7 cellular contexts compared by ENCODE assay signal in the genomic region with DNA sequence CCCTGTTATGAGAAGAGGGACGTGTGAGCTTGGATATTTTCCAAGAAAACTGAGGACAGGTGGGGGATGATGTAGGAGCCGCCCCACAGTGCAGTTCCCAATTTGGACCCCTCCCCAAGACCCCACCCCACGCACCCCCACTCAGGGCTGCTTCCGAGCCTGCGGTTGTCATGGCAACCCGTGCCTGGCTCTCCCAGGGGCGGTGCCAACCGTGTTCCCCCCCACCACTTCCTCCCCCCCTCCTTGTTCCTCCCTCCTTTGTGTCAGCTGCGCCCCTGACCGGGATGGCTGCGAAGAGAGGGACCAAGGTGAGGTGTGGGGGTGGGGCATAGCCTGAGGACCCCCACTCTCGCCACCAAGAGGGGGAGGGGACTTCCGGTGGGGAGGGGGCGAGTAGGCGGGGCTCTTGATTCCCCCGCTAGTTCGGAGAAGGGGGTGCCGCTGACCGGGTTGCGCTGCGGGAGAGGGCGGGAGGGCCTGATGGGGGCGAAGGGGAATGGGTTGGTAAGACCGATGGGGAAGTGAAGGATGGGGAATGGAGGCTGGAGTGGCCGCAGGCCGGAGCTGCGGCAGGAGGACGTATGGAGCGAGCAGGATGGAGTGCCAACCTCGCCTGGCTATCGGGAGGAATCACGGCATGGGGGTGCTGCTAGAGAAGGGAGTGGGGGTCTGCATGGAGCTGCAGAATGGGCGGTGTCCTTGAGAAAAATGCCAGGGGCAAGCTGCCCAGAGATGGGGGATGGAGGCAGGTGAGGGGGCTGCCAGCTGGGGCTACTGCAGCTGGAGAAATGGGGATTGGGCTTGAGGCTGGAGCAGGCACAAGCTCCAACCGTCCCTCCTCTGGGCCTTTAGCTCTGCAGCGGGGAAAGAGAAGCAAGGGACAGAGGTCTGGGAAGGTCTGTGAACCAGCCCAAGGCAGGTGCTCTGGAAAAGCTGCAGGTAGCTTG. TPM values are rescaled to one million over a fixed set of nuclear protein-coding genes. Genes with fewer than 3 reads are reported as not detected.
DNase-seq lines count a peak whose midpoint lies in the region; ATAC-seq and TF ChIP-seq lines count a peak whose summit lies in the region.
"Had no signal": no experiment of that assay in that cellular context is flagged by ENCODE, and none has a peak within 500 bp of the region (broad histone marks: within the 10 kb centered on the region; RNA-seq: fewer than 3 reads in every experiment).

No MANE protein-coding gene starts in this region.

- WGBS in gastroesophageal sphincter (ENCODE audit: low coverage in 1 of 2), 2 donors, result 11 to 14% methylated on average over 9 to 11 of the region's 35 CpGs

- H3K4me3 ChIP-seq in iPS-11a (ENCODE audit: low read depth, low read length) (peak overlapping the region; percentile 80), tibial artery (peak overlapping the region; percentile 79 to 80), gastroesophageal sphincter (peak overlapping the region in 1 of 2 donors; percentile 78)
- H3K4me3 ChIP-seq: lung had no signal

- H3K9me3 ChIP-seq in tibial artery, result no peaks in the 10 kb centered on the region
- no peaks in the 10 kb centered on the region for H3K9me3 ChIP-seq in gastroesophageal sphincter

- DNase-seq in NCI-H82 (lab: John Stamatoyannopoulos, UW) (peak; percentile 82), NCI-H82 treated with DMSO at 0.1 percent for 48 hours (lab: John Stamatoyannopoulos, UW; ENCODE audit: unreplicated experiment) (no peak), tibial artery (peak in 1 of 2 donors; percentile 68)
- DNase-seq in activated CD8-positive, alpha-beta memory T cell treated with anti-CD3 and anti-CD28 coated beads, Interleukin-2, amount 50 U/mL, for 48 hours, result peak; percentile 72

- peak overlapping the region in 1 of 2 donors; percentile 94 for H3K27ac ChIP-seq in tibial artery
- H3K27ac ChIP-seq in gastroesophageal sphincter, result peak overlapping the region in 2 of 4 donors; percentile 41 to 96

- H3K36me3 ChIP-seq in tibial artery, result peaks cover 0 to 14% (median 12%) of the 10 kb centered on the region in 3 donors
- peaks cover 0 to 16% of the 10 kb centered on the region in 2 donors for H3K36me3 ChIP-seq in gastroesophageal sphincter

- peaks cover 0 to 43% (median 20%) of the 10 kb centered on the region in 4 donors for H3K4me1 ChIP-seq in tibial artery
- peaks cover 0 to 51% (median 24%) of the 10 kb centered on the region in 3 donors for H3K4me1 ChIP-seq in gastroesophageal sphincter

- intact Hi-C loops in tibial artery (cut with DNase I; ENCODE audit: low total_unique reads), result no loop called here

- TF ChIP-seq POLR2A in gastroesophageal sphincter (IDR thresholded peaks at IDR 0.05), result no peak

- ATAC-seq in gastroesophageal sphincter, result no peak

- TF ChIP-seq CTCF in tibial artery (IDR thresholded peaks at IDR 0.05) (no peak), gastroesophageal sphincter (IDR thresholded peaks at IDR 0.05) (no peak)

- peaks cover 0 to 20% of the 10 kb centered on the region in 2 donors for H3K27me3 ChIP-seq in tibial artery
- peaks cover 28% of the 10 kb centered on the region for H3K27me3 ChIP-seq in gastroesophageal sphincter

- no peak for TF ChIP-seq EP300 in gastroesophageal sphincter (IDR thresholded peaks at IDR 0.05)

RNA-seq across cellular contexts. Expression of gene TRIM46, which starts 1.0 kb away (rescaled TPM):
- 1 to 10 TPM in 1 of 4 donors, under 1 TPM in 2, not detected in 1; 0.35 to 1.9 (median 0.40) TPM for total RNA-seq in gastroesophageal sphincter

RNA-seq across cellular contexts. Expression of gene KRTCAP2, which starts 1.5 kb away (rescaled TPM):
- 100 to 1,000 TPM in 1 of 4 donors, 10 to 100 TPM in 3; 80.8 to 144 (median 92.3) TPM for total RNA-seq in gastroesophageal sphincter

RNA-seq across cellular contexts. Expression of gene THBS3, which starts 33.1 kb away (rescaled TPM):
- total RNA-seq in gastroesophageal sphincter, result 10 to 100 TPM; 17.9 to 25.6 (median 20.1) TPM

RNA-seq across cellular contexts. Expression of gene MTX1, which starts 33.9 kb away (rescaled TPM):
- total RNA-seq in gastroesophageal sphincter, result 10 to 100 TPM; 28.3 to 36.0 (median 32.6) TPM

RNA-seq across cellular contexts. Expression of gene DPM3, which starts 34.3 kb away (rescaled TPM):
- 100 to 1,000 TPM in 2 of 4 donors, 10 to 100 TPM in 2; 57.9 to 128 (median 87.7) TPM for total RNA-seq in gastroesophageal sphincter
